ENCODE assay signal across 3 cellular contexts in the genomic region with DNA sequence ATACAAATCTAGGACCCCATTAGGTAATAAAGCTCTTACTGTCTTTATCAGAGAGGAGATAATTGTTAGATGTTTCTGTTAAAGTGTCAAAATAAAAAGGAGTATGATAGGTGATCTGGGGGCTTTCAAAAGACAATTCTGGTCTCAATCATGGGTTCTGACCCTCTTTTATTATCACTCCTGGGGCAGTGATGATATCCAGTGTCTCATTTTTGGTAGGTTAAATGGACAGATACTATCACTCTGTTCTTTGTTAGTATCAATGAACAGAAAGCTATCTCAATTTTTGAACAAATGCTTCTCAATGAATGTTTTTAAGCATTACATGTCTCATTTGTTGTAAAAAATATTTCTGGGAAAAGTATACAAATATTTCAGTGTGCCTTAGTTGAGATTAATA.
"Had no signal": no experiment of that assay in that cellular context is flagged by ENCODE, and none has a peak within 500 bp of the region (broad histone marks: within the 10 kb centered on the region; RNA-seq: fewer than 3 reads in every experiment).

No MANE protein-coding gene starts in this region.

- H3K4me3 ChIP-seq: GM12878 had no signal

- ATAC-seq: GM12878 had no signal

- DNase-seq: GDM1, GF-D8 had no signal
